Comparison of ENCODE assay signal across 10 cellular contexts in the genomic region with DNA sequence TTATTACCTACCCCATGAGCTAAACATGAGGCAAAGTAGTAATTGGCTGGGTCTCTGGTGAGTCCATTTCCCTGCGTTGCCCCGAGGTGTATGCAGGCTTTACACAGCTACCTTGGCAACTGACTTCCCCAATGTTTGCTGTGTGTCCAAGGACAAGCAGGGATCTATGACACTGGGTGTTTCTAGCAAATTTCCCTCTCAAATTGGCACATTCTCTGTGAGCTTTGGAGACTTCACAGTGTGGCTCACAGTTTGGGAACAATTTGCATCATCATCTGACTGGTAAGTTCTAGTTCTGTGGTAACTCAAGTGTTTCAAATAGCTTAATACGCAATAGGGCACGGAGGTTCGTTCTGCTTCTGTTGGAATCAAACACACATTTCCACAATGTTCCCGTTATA. TPM values are rescaled to one million over a fixed set of nuclear protein-coding genes. Genes with fewer than 3 reads are reported as not detected.
DNase-seq lines count a peak whose midpoint lies in the region; ATAC-seq and TF ChIP-seq lines count a peak whose summit lies in the region.
"Had no signal": no experiment of that assay in that cellular context is flagged by ENCODE, and none has a peak within 500 bp of the region (broad histone marks: within the 10 kb centered on the region; RNA-seq: fewer than 3 reads in every experiment).

No MANE protein-coding gene starts in this region.

- CTCF ChIA-PET in CD8-positive, alpha-beta memory T cell (lab: Charles Lee), result no interaction called here
- CTCF ChIA-PET in A673 (lab: Charles Lee), result no interaction called here

- H3K4me3 ChIP-seq in right cardiac atrium (ENCODE audit: low read length), result no peak overlapping the region
- H3K4me3 ChIP-seq in stomach, result peak overlapping the region in 1 of 4 donors; percentile 23
- no peak overlapping the region for H3K4me3 ChIP-seq in CD8-positive, alpha-beta memory T cell (ENCODE audit: low read length)
- no peak overlapping the region for H3K4me3 ChIP-seq in A673 (ENCODE audit: low read depth, low read length, poor library complexity, severe bottlenecking)

- H3K27me3 Mint-ChIP-seq in HFFc6 (ENCODE audit: insufficient read depth), result no peaks in the 10 kb centered on the region; the same call in 1 of the 2 replicates
- H3K27me3 Mint-ChIP-seq in CD8-positive, alpha-beta memory T cell, result peaks cover 30 to 72% of the 10 kb centered on the region in 2 donors

- H3K27ac ChIP-seq in right cardiac atrium (ENCODE audit: low read length) (peak overlapping the region; percentile 18), stomach (peak overlapping the region in 4 of 5 donors; percentile 59 to 76 (median 66)), A673 (ENCODE audit: low read depth, low read length, poor library complexity, severe bottlenecking) (no peak overlapping the region)
- H3K27ac ChIP-seq in CD8-positive, alpha-beta memory T cell (ENCODE audit: low read depth, low read length), result no peak overlapping the region

- intact Hi-C loops in right cardiac atrium (cut with DNase I) (no loop called here), stomach (cut with DNase I; ENCODE audit: low total_unique reads) (no loop called here), A673 (cut with micrococcal nuclease; ENCODE audit: unreplicated experiment) (no loop called here)

- TF ChIP-seq CTCF in HFFc6 (IDR thresholded peaks at IDR 0.05) (no peak), stomach (IDR thresholded peaks at IDR 0.05) (no peak), A673 (conservative IDR thresholded peaks at IDR 0.05; ENCODE audit: low read depth, low read length) (no peak)

- H3K27ac Mint-ChIP-seq in HFFc6, result peak overlapping the region; percentile 95
- H3K27ac Mint-ChIP-seq in CD8-positive, alpha-beta memory T cell, result no peak overlapping the region

- H3K36me3 ChIP-seq in stomach (peaks cover 5 to 39% (median 24%) of the 10 kb centered on the region in 4 donors), A673 (ENCODE audit: insufficient read depth, low read length, poor library complexity, severe bottlenecking) (no peaks in the 10 kb centered on the region)
- H3K36me3 ChIP-seq in CD8-positive, alpha-beta memory T cell (ENCODE audit: insufficient read depth, low read length), result no peaks in the 10 kb centered on the region

- H3K27me3 ChIP-seq in right cardiac atrium (ENCODE audit: control insufficient read depth, insufficient read depth), result no peaks in the 10 kb centered on the region
- H3K27me3 ChIP-seq in stomach, result no peaks in the 10 kb centered on the region
- H3K27me3 ChIP-seq in CD8-positive, alpha-beta memory T cell (ENCODE audit: insufficient read depth, low read length, poor library complexity, severe bottlenecking), result no peaks in the 10 kb centered on the region
- peaks cover 48% of the 10 kb centered on the region for H3K27me3 ChIP-seq in A673 (replicated peaks; ENCODE audit: insufficient read depth, low read depth, low read length, poor library complexity)

- peak overlapping the region; percentile 75; the same call in 1 of the 2 replicates for H3K4me3 Mint-ChIP-seq in HFFc6
- no peak overlapping the region for H3K4me3 Mint-ChIP-seq in CD8-positive, alpha-beta memory T cell

- no peaks in the 10 kb centered on the region for H3K9me3 ChIP-seq in right cardiac atrium (ENCODE audit: control insufficient read depth, low read length)
- no peaks in the 10 kb centered on the region for H3K9me3 ChIP-seq in stomach
- H3K9me3 ChIP-seq in CD8-positive, alpha-beta memory T cell (ENCODE audit: low read length), result no peaks in the 10 kb centered on the region
- no peaks in the 10 kb centered on the region for H3K9me3 ChIP-seq in A673 (ENCODE audit: low read depth, low read length, poor library complexity, severe bottlenecking)

- ATAC-seq in right cardiac atrium (peak; percentile 56 to 76), GM21825 (IDR thresholded peaks at IDR 0.05; ENCODE audit: unreplicated experiment) (no peak)

- TF ChIP-seq POLR2A in stomach (IDR thresholded peaks at IDR 0.05), result no peak

- peaks cover 12% of the 10 kb centered on the region; the same call in 1 of the 2 replicates for H3K9me3 Mint-ChIP-seq in HFFc6
- H3K9me3 Mint-ChIP-seq in CD8-positive, alpha-beta memory T cell, result peaks cover 0 to 8% (median 0%) of the 10 kb centered on the region in 5 donors

- peaks cover 57% of the 10 kb centered on the region for H3K4me1 Mint-ChIP-seq in HFFc6 (ENCODE audit: low read depth)
- H3K4me1 Mint-ChIP-seq in CD8-positive, alpha-beta memory T cell, result no peaks in the 10 kb centered on the region

- 67% methylated on average over 6 of the region's 6 CpGs for WGBS in right cardiac atrium
- WGBS in stomach, 5 donors, result 48 to 70% (median 61%) methylated on average over 6 of the region's 6 CpGs

- no TSS peak for BruUV-seq in A673 (replicated peaks; lab: Mats Ljungman, UMichigan)

- POLR2A ChIA-PET in CD8-positive, alpha-beta memory T cell (lab: Charles Lee), result no interaction called here
- POLR2A ChIA-PET in A673 (lab: Charles Lee; ENCODE audit: low non-redundant PET), result no interaction called here

- no peak for TF ChIP-seq EP300 in stomach (IDR thresholded peaks at IDR 0.05)

- H3K4me1 ChIP-seq in right cardiac atrium (ENCODE audit: control insufficient read depth, insufficient read depth, low read length) (peaks cover 4% of the 10 kb centered on the region), stomach (peaks cover 0 to 31% (median 19%) of the 10 kb centered on the region in 4 donors), A673 (ENCODE audit: insufficient read depth, low read length, poor library complexity, severe bottlenecking) (no peaks in the 10 kb centered on the region)
- no peaks in the 10 kb centered on the region for H3K4me1 ChIP-seq in CD8-positive, alpha-beta memory T cell (ENCODE audit: insufficient read depth, low read length)

- DNase-seq in HFFc6, result no peak
- DNase-seq in amniotic epithelial cell (ENCODE audit: low read depth), result peak; percentile 80
- DNase-seq in right cardiac atrium, result peak in 1 of 3 donors; percentile 60
- no peak for DNase-seq in stomach
- no peak for DNase-seq in CD8-positive, alpha-beta memory T cell
- no peak for DNase-seq in KG1 (lab: John Stamatoyannopoulos, UW)
- DNase-seq in A673 (ENCODE audit: low spot score), result no peak
- DNase-seq: activated gamma-delta T cell; NK-92 treated with Interleukin-12 subunit alpha and Interleukin-12 subunit beta, amount 100 ng/mL, for 24 hours had no signal

- peaks cover 72% of the 10 kb centered on the region for H3K36me3 Mint-ChIP-seq in HFFc6 (ENCODE audit: low read depth)
- no peaks in the 10 kb centered on the region for H3K36me3 Mint-ChIP-seq in CD8-positive, alpha-beta memory T cell

RNA-seq across cellular contexts. Expression of a gene that starts 12.5 kb away (rescaled TPM):
- total RNA-seq in HFFc6 (2021; fragmentation: NEBNext Ultra II Directional; extraction: Animal tissue kit (Norgen Biotek cat#: 25700)), result 100 to 1,000 TPM; 191 to 264 (median 205) TPM
- total RNA-seq in right cardiac atrium (100 to 1,000 TPM in 1 of 4 donors, 10 to 100 TPM in 3; 16.8 to 183 (median 50.8) TPM), stomach (100 to 1,000 TPM in 3 of 5 donors, 10 to 100 TPM in 2; 35.1 to 442 (median 250) TPM), A673 (2021) (0.64 TPM in 1 of 2 replicates, not detected in the other)
- polyA plus RNA-seq in right cardiac atrium (56.9 TPM), stomach (100 to 1,000 TPM; 197 to 451 (median 373) TPM)
- total RNA-seq in CD8-positive, alpha-beta memory T cell, result not detected
- not detected for polyA plus RNA-seq in CD8-positive, alpha-beta memory T cell

Comparison
In these comparisons a context has a peak if more than half of its experiments do, and no peak if none do; other contexts are left out.
1. H3K27ac ChIP-seq: peak in right cardiac atrium (single experiment) and stomach (4 of 5); none in CD8-positive, alpha-beta memory T cell (single experiment) and A673 (single experiment).
2. RNA of a gene that starts 12.5 kb away (total RNA-seq): 35.1 to 442 TPM in stomach, 191 to 264 TPM in HFFc6 and 16.8 to 183 TPM in right cardiac atrium; 0.64 TPM in A673 and not detected in CD8-positive, alpha-beta memory T cell; every median in the first group is over 10 times any median in the second.